Comparison of ENCODE assay signal across 8 cellular contexts in genomic region chr13:110680852-110681251, GRCh38. TPM values are rescaled to one million over a fixed set of nuclear protein-coding genes. Genes with fewer than 3 reads are reported as not detected.
DNase-seq lines count a peak whose midpoint lies in the region; ATAC-seq and TF ChIP-seq lines count a peak whose summit lies in the region.

No MANE protein-coding gene starts in this region.

- H3K27me3 Mint-ChIP-seq in activated CD8-positive, alpha-beta T cell treated with anti-CD3 and anti-CD28 coated beads for 36 hours, result no peaks in the 10 kb centered on the region

- H2BK5ac ChIP-seq in mesendoderm (ENCODE audit: low read length), result no peak overlapping the region

- H3K27ac ChIP-seq in HL-60 (replicated peaks) (no peak overlapping the region), mesendoderm (ENCODE audit: low read depth, low read length) (no peak overlapping the region)

- peaks cover 10% of the 10 kb centered on the region for H3K9me3 Mint-ChIP-seq in activated CD8-positive, alpha-beta T cell treated with anti-CD3 and anti-CD28 coated beads for 36 hours

- peaks cover 23% of the 10 kb centered on the region for H3K4me1 Mint-ChIP-seq in activated CD8-positive, alpha-beta T cell treated with anti-CD3 and anti-CD28 coated beads for 36 hours (ENCODE audit: low read depth)

- POLR2A ChIA-PET in activated CD8-positive, alpha-beta T cell treated with anti-CD3 and anti-CD28 coated beads for 36 hours (lab: Charles Lee), result no interaction called here

- peaks cover 62% of the 10 kb centered on the region for H3K36me3 Mint-ChIP-seq in activated CD8-positive, alpha-beta T cell treated with anti-CD3 and anti-CD28 coated beads for 36 hours (ENCODE audit: low read depth)

- intact Hi-C loops in activated CD8-positive, alpha-beta T cell treated with anti-CD3 and anti-CD28 coated beads for 36 hours (cut with micrococcal nuclease), result no loop called here

- H2BK120ac ChIP-seq in mesendoderm (ENCODE audit: low read depth, low read length), result no peak overlapping the region

- H3K23ac ChIP-seq in mesendoderm (ENCODE audit: low read length), result no peak overlapping the region

- no peak overlapping the region for H3K4me2 ChIP-seq in mesendoderm (ENCODE audit: low read length)

- peak; percentile 60 for ATAC-seq in activated CD8-positive, alpha-beta T cell treated with anti-CD3 and anti-CD28 coated beads for 36 hours
- ATAC-seq in GM21717 (IDR thresholded peaks at IDR 0.05; ENCODE audit: unreplicated experiment), result no peak

- WGBS in mesendoderm (ENCODE audit: extremely low coverage, insufficient coverage, low lambda C conversion rate), result no CpG with 5 or more reads among the region's 7 CpGs

- CTCF ChIA-PET in activated CD8-positive, alpha-beta T cell treated with anti-CD3 and anti-CD28 coated beads for 36 hours (lab: Charles Lee), result interaction anchor here (0.8 to 1.6 kb wide), 4 partner anchors 11 to 64 kb away, joined by 3 to 6 read pairs (median 6); no protein-coding TSS in a partner anchor

- no peak overlapping the region for H3K9ac ChIP-seq in mesendoderm (ENCODE audit: low read length)

- H4K8ac ChIP-seq in mesendoderm (ENCODE audit: low read depth, low read length), result no peak overlapping the region

- DNase-seq in D341Med (ENCODE audit: low spot score) (peak; percentile 70), HL-60 (ENCODE audit: low read depth in 1 of 2, low spot score in 1 of 2) (peak in 1 of 2 experiments; percentile 34), mesendoderm (peak; percentile 64), cerebellum (ENCODE audit: low spot score) (no peak), NCI-H2029 treated with DMSO at 0.1 percent for 48 hours (lab: John Stamatoyannopoulos, UW) (no peak), medulla oblongata (ENCODE audit: extremely low spot score) (no peak)
- peak; percentile 26 for DNase-seq in activated CD8-positive, alpha-beta T cell treated with anti-CD3 and anti-CD28 coated beads for 36 hours

- no peak overlapping the region for H3K4ac ChIP-seq in mesendoderm (ENCODE audit: low read depth, low read length)

- no peaks in the 10 kb centered on the region for H3K4me1 ChIP-seq in mesendoderm (ENCODE audit: control insufficient read depth, low read depth, low read length)

- H3K27ac Mint-ChIP-seq in activated CD8-positive, alpha-beta T cell treated with anti-CD3 and anti-CD28 coated beads for 36 hours, result no peak overlapping the region

- H3K56ac ChIP-seq in mesendoderm (ENCODE audit: low read length), result no peak overlapping the region

- H3K18ac ChIP-seq in mesendoderm (ENCODE audit: low read length), result no peak overlapping the region

- TF ChIP-seq CTCF in HL-60 (IDR thresholded peaks at IDR 0.05; ENCODE audit: insufficient read depth, low read length), result peak; percentile 11
- peak; percentile 47 for TF ChIP-seq CTCF in activated CD8-positive, alpha-beta T cell treated with anti-CD3 and anti-CD28 coated beads for 36 hours (IDR thresholded peaks at IDR 0.05)

- no peak overlapping the region for H2AK5ac ChIP-seq in mesendoderm (ENCODE audit: low read length)

- H3K4me3 ChIP-seq in HL-60 (replicated peaks; ENCODE audit: insufficient read depth, low read length), result no peak overlapping the region
- H3K4me3 ChIP-seq in mesendoderm (ENCODE audit: low read length), result no peak overlapping the region

- no peaks in the 10 kb centered on the region for H3K79me2 ChIP-seq in mesendoderm (ENCODE audit: control insufficient read depth, insufficient read depth, low read length)

- no peak overlapping the region for H2BK15ac ChIP-seq in mesendoderm (replicated peaks; ENCODE audit: low read depth)

- H3K36me3 ChIP-seq in mesendoderm (ENCODE audit: control insufficient read depth, insufficient read depth, low read length), result peaks cover 5% of the 10 kb centered on the region

- H3K27me3 ChIP-seq in HL-60 (ENCODE audit: insufficient read depth, poor library complexity, severe bottlenecking), result no peaks in the 10 kb centered on the region
- H3K27me3 ChIP-seq in mesendoderm (ENCODE audit: insufficient read depth, low read length, poor library complexity), result no peaks in the 10 kb centered on the region

- no peak overlapping the region for H4K5ac ChIP-seq in mesendoderm (ENCODE audit: low read length)

- H3K4me3 Mint-ChIP-seq in activated CD8-positive, alpha-beta T cell treated with anti-CD3 and anti-CD28 coated beads for 36 hours, result no peak overlapping the region

- no peaks in the 10 kb centered on the region for H3K79me1 ChIP-seq in mesendoderm (ENCODE audit: low read length)

RNA-seq across cellular contexts. Expression of gene CARS2, which starts 25.1 kb away (rescaled TPM):
- total RNA-seq in activated CD8-positive, alpha-beta T cell treated with anti-CD3 and anti-CD28 coated beads for 36 hours, result 10 to 100 TPM; 60.7 to 63.0 TPM
- 25.5 TPM for polyA plus RNA-seq in mesendoderm (2013, experiment 1 of 2)
- polyA plus RNA-seq in mesendoderm (2013, experiment 2 of 2), result 25.7 TPM
- 49.3 TPM for total RNA-seq in cerebellum

RNA-seq across cellular contexts. Expression of gene ING1, which starts 32.6 kb away (rescaled TPM):
- 10 to 100 TPM; 22.0 to 22.2 TPM for total RNA-seq in activated CD8-positive, alpha-beta T cell treated with anti-CD3 and anti-CD28 coated beads for 36 hours
- polyA plus RNA-seq in mesendoderm (2013, experiment 1 of 2), result 21.0 TPM
- 19.7 TPM for polyA plus RNA-seq in mesendoderm (2013, experiment 2 of 2)
- total RNA-seq in cerebellum, result 14.1 TPM

Comparison
In these comparisons a context has a peak if more than half of its experiments do, and no peak if none do; other contexts are left out.
1. DNase-seq: peak in D341Med (single experiment), activated CD8-positive, alpha-beta T cell treated with anti-CD3 and anti-CD28 coated beads for 36 hours (single experiment) and mesendoderm (single experiment); none in cerebellum (single experiment), NCI-H2029 treated with DMSO at 0.1 percent for 48 hours (single experiment) and medulla oblongata (single experiment).